8 cellular contexts compared by ENCODE assay signal in genomic region chr20:62966212-62967148, GRCh38. TPM values are rescaled to one million over a fixed set of nuclear protein-coding genes. Genes with fewer than 3 reads are reported as not detected.
"Had no signal": no experiment of that assay in that cellular context is flagged by ENCODE, and none has a peak within 500 bp of the region (broad histone marks: within the 10 kb centered on the region; RNA-seq: fewer than 3 reads in every experiment).

No MANE protein-coding gene starts in this region.

- FAIRE-seq: H1, H54 had no signal

- DNase-seq: H9, HCEC 1CT, KBM-7 had no signal

- H2AFZ ChIP-seq: GM23338 had no signal

- H3K4me2 ChIP-seq: GM23338 had no signal

- H3K4me3 ChIP-seq: GM23338 had no signal

RNA-seq across cellular contexts. Expression of gene BHLHE23, which starts 40.3 kb away (rescaled TPM):
- total RNA-seq: HT-29 had no signal
- polyA plus RNA-seq: H1, IgD-negative memory B cell had no signal
